In the genomic region with DNA sequence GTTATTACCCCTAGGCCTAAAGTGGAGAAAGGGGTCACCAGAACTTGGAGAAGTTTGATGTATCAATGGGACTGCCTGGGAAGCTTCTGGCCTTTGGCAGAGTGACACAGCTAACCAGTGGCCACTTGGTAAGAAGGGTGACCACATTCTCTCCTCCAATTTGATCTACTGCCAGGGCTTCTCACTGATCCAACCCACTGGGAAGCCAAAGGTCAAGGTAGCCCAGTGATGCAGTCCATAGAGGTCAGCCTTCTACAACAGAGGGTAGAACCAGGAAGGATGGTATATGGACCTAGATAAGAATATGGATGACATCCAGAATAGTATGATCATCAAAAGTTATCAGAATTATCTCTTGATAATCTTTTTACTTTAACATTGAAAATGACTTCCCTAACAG, we compare ENCODE assay signal across 1 cellular context.
TF ChIP-seq lines count a peak whose summit lies in the region.

No MANE protein-coding gene starts in this region.

TF ChIP-seq in HepG2, 621 proteins besides CTCF, POLR2A, EP300 and RAD21 (continued from another document):
- TF ChIP-seq BHLHE40 (IDR thresholded peaks at IDR 0.05; ENCODE audit: low read length): no peak
- TF ChIP-seq ZNF563 (CRISPR knock-in tag; IDR thresholded peaks at IDR 0.05): no peak
- TF ChIP-seq ZNF136 (CRISPR knock-in tag; IDR thresholded peaks at IDR 0.05; ENCODE audit: low read depth): no peak
- TF ChIP-seq, protein P1, sequence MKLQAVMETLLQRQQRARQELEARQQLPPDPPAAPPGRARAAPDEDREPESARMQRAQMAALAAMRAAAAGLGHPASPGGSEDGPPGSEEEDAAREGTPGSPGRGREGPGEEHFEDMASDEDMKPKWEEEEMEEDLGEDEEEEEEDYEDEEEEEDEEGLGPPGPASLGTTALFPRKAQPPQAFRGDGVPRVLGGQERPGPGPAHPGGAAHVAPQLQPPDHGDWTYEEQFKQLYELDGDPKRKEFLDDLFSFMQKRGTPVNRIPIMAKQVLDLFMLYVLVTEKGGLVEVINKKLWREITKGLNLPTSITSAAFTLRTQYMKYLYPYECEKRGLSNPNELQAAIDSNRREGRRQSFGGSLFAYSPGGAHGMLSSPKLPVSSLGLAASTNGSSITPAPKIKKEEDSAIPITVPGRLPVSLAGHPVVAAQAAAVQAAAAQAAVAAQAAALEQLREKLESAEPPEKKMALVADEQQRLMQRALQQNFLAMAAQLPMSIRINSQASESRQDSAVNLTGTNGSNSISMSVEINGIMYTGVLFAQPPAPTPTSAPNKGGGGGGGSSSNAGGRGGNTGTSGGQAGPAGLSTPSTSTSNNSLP (IDR thresholded peaks at IDR 0.05; ENCODE audit: low read depth, low read length): 0 out of 2 replicates have a peak, but pooled peaks have one; percentile 17
- TF ChIP-seq, protein P2, sequence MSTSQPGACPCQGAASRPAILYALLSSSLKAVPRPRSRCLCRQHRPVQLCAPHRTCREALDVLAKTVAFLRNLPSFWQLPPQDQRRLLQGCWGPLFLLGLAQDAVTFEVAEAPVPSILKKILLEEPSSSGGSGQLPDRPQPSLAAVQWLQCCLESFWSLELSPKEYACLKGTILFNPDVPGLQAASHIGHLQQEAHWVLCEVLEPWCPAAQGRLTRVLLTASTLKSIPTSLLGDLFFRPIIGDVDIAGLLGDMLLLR (CRISPR knock-in tag; IDR thresholded peaks at IDR 0.05): no peak
- no peak for TF ChIP-seq HDAC6 (IDR thresholded peaks at IDR 0.05; ENCODE audit: low read depth, low read length)
- TF ChIP-seq, protein P3, sequence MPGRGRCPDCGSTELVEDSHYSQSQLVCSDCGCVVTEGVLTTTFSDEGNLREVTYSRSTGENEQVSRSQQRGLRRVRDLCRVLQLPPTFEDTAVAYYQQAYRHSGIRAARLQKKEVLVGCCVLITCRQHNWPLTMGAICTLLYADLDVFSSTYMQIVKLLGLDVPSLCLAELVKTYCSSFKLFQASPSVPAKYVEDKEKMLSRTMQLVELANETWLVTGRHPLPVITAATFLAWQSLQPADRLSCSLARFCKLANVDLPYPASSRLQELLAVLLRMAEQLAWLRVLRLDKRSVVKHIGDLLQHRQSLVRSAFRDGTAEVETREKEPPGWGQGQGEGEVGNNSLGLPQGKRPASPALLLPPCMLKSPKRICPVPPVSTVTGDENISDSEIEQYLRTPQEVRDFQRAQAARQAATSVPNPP (CRISPR knock-in tag; IDR thresholded peaks at IDR 0.05): no peak
- peak; percentile 81 to 88 for TF ChIP-seq NR2F1 (CRISPR knock-in tag; IDR thresholded peaks at IDR 0.05)
- TF ChIP-seq ONECUT2 (CRISPR knock-in tag; IDR thresholded peaks at IDR 0.05): no peak
- TF ChIP-seq NFE2 (CRISPR knock-in tag; IDR thresholded peaks at IDR 0.05): no peak
- TF ChIP-seq ZNF619 (CRISPR knock-in tag; IDR thresholded peaks at IDR 0.05): no peak
- TF ChIP-seq, protein P4, sequence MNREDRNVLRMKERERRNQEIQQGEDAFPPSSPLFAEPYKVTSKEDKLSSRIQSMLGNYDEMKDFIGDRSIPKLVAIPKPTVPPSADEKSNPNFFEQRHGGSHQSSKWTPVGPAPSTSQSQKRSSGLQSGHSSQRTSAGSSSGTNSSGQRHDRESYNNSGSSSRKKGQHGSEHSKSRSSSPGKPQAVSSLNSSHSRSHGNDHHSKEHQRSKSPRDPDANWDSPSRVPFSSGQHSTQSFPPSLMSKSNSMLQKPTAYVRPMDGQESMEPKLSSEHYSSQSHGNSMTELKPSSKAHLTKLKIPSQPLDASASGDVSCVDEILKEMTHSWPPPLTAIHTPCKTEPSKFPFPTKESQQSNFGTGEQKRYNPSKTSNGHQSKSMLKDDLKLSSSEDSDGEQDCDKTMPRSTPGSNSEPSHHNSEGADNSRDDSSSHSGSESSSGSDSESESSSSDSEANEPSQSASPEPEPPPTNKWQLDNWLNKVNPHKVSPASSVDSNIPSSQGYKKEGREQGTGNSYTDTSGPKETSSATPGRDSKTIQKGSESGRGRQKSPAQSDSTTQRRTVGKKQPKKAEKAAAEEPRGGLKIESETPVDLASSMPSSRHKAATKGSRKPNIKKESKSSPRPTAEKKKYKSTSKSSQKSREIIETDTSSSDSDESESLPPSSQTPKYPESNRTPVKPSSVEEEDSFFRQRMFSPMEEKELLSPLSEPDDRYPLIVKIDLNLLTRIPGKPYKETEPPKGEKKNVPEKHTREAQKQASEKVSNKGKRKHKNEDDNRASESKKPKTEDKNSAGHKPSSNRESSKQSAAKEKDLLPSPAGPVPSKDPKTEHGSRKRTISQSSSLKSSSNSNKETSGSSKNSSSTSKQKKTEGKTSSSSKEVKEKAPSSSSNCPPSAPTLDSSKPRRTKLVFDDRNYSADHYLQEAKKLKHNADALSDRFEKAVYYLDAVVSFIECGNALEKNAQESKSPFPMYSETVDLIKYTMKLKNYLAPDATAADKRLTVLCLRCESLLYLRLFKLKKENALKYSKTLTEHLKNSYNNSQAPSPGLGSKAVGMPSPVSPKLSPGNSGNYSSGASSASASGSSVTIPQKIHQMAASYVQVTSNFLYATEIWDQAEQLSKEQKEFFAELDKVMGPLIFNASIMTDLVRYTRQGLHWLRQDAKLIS (CRISPR knock-in tag; IDR thresholded peaks at IDR 0.05): no peak
- no peak for TF ChIP-seq ARID2 (CRISPR knock-in tag; IDR thresholded peaks at IDR 0.05; ENCODE audit: borderline replicate concordance)
- TF ChIP-seq ZMYM4 (CRISPR knock-in tag; IDR thresholded peaks at IDR 0.05): peak; percentile 59
- TF ChIP-seq SRSF9 (IDR thresholded peaks at IDR 0.05; ENCODE audit: borderline replicate concordance, insufficient read depth, low read depth, low read length, poor library complexity, severe bottlenecking): no peak
- TF ChIP-seq ELF3 (CRISPR knock-in tag; IDR thresholded peaks at IDR 0.05): 0 out of 2 replicates have a peak, but pooled peaks have one; percentile 3
- peak; percentile 79 for TF ChIP-seq ZNF644 (CRISPR knock-in tag; IDR thresholded peaks at IDR 0.05; ENCODE audit: low read depth)
- TF ChIP-seq, protein P5, sequence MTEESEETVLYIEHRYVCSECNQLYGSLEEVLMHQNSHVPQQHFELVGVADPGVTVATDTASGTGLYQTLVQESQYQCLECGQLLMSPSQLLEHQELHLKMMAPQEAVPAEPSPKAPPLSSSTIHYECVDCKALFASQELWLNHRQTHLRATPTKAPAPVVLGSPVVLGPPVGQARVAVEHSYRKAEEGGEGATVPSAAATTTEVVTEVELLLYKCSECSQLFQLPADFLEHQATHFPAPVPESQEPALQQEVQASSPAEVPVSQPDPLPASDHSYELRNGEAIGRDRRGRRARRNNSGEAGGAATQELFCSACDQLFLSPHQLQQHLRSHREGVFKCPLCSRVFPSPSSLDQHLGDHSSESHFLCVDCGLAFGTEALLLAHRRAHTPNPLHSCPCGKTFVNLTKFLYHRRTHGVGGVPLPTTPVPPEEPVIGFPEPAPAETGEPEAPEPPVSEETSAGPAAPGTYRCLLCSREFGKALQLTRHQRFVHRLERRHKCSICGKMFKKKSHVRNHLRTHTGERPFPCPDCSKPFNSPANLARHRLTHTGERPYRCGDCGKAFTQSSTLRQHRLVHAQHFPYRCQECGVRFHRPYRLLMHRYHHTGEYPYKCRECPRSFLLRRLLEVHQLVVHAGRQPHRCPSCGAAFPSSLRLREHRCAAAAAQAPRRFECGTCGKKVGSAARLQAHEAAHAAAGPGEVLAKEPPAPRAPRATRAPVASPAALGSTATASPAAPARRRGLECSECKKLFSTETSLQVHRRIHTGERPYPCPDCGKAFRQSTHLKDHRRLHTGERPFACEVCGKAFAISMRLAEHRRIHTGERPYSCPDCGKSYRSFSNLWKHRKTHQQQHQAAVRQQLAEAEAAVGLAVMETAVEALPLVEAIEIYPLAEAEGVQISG (CRISPR knock-in tag; IDR thresholded peaks at IDR 0.05): no peak
- no peak for TF ChIP-seq MAFF (IDR thresholded peaks at IDR 0.05; ENCODE audit: low read depth, low read length)
- TF ChIP-seq NR2F6 (IDR thresholded peaks at IDR 0.05): peak; percentile 73
- peak; percentile 66 for TF ChIP-seq NR2F6 (CRISPR knock-in tag; IDR thresholded peaks at IDR 0.05)
- TF ChIP-seq HMG20A (CRISPR knock-in tag; IDR thresholded peaks at IDR 0.05; ENCODE audit: borderline replicate concordance): peak; percentile 36; the same call in 1 of the 2 replicates
- TF ChIP-seq ZNF652 (CRISPR knock-in tag; IDR thresholded peaks at IDR 0.05; ENCODE audit: borderline replicate concordance, low read depth): no peak
- TF ChIP-seq, protein P6, sequence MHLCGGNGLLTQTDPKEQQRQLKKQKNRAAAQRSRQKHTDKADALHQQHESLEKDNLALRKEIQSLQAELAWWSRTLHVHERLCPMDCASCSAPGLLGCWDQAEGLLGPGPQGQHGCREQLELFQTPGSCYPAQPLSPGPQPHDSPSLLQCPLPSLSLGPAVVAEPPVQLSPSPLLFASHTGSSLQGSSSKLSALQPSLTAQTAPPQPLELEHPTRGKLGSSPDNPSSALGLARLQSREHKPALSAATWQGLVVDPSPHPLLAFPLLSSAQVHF (CRISPR knock-in tag; IDR thresholded peaks at IDR 0.05): no peak
